ENCODE assay signal across 25 cellular contexts in genomic region chr6:148199584-148199983, GRCh38.
DNase-seq lines count a peak whose midpoint lies in the region; ATAC-seq, FAIRE-seq and TF ChIP-seq lines count a peak whose summit lies in the region.
"Had no signal": no experiment of that assay in that cellular context is flagged by ENCODE, and none has a peak within 500 bp of the region (broad histone marks: within the 10 kb centered on the region; RNA-seq: fewer than 3 reads in every experiment).

No MANE protein-coding gene starts in this region.

- intact Hi-C loops in CD8-positive, alpha-beta T cell (cut with DNase I, micrococcal nuclease) = no loop called here
- intact Hi-C loops in K562 (cut with micrococcal nuclease) = no loop called here
- intact Hi-C loops in spleen (cut with DNase I; ENCODE audit: low total_unique reads) = no loop called here
- intact Hi-C loops in kidney (cut with DNase I) = no loop called here

- H3K4me1 Mint-ChIP-seq in CD8-positive, alpha-beta T cell (ENCODE audit: low read depth) = peaks cover 27% of the 10 kb centered on the region
- H3K4me1 Mint-ChIP-seq in nephron progenitor cell = no peaks in the 10 kb centered on the region

- no peak overlapping the region for H3K4me3 ChIP-seq in SK-N-SH (ENCODE audit: low read depth in 2 of 2, low read length in 1 of 2)
- H3K4me3 ChIP-seq in CD8-positive, alpha-beta T cell (ENCODE audit: low read depth, low read length) = no peak overlapping the region
- H3K4me3 ChIP-seq in K562 = no peak overlapping the region
- H3K4me3 ChIP-seq in spleen = no peak overlapping the region
- H3K4me3 ChIP-seq in kidney (ENCODE audit: low read length in 2 of 2) = no peak overlapping the region
- H3K4me3 ChIP-seq: A549; BLaER1 treated with 17β-estradiol and CSF1 and Interleukin-3, amounts not matched to agents 10 nM and 100 nM; GM12878 had no signal

- H3K36me3 ChIP-seq in SK-N-SH (replicated peaks in 1 of 2; ENCODE audit: control insufficient read depth in 1 of 2, insufficient read depth in 2 of 2, low read length in 1 of 2) = no peaks in the 10 kb centered on the region
- no peaks in the 10 kb centered on the region for H3K36me3 ChIP-seq in CD8-positive, alpha-beta T cell (ENCODE audit: insufficient read depth, low read length)
- H3K36me3 ChIP-seq in K562 (ENCODE audit: control insufficient read depth, insufficient read depth, low read length) = no peaks in the 10 kb centered on the region
- H3K36me3 ChIP-seq in spleen = no peaks in the 10 kb centered on the region
- H3K36me3 ChIP-seq in kidney (ENCODE audit: control insufficient read depth in 1 of 2, insufficient read depth in 2 of 2, low read length in 2 of 2) = no peaks in the 10 kb centered on the region
- H3K36me3 ChIP-seq: BLaER1 treated with 17β-estradiol and CSF1 and Interleukin-3, amounts not matched to agents 10 nM and 100 nM had no signal

- in situ Hi-C loops in K562 (cut with MboI) = no loop called here

- ATAC-seq in SK-N-SH treated with all-trans-retinoic acid at 6 μM for 48 hours (no peak), K562 (no peak)
- no peak for ATAC-seq in CD8-positive, alpha-beta T cell
- ATAC-seq: A549, GM12878 had no signal

- TF ChIP-seq CTCF in SK-N-SH (IDR thresholded peaks at IDR 0.05) = no peak
- peak; percentile 14 for TF ChIP-seq CTCF in CD8-positive, alpha-beta T cell (IDR thresholded peaks at IDR 0.05)
- TF ChIP-seq CTCF in K562 (IDR thresholded peaks at IDR 0.05 in 2 of 3, conservative IDR thresholded peaks at IDR 0.05 in 1 of 3; ENCODE audit: insufficient read depth in 2 of 3, low read depth in 1 of 3, low read length in 3 of 3) = no peak
- no peak for TF ChIP-seq CTCF in nephron progenitor cell (IDR thresholded peaks at IDR 0.05)
- no peak for TF ChIP-seq CTCF in spleen (IDR thresholded peaks at IDR 0.05 in 8 of 11, conservative IDR thresholded peaks at IDR 0.05 in 3 of 11)
- TF ChIP-seq CTCF in kidney (IDR thresholded peaks at IDR 0.05; ENCODE audit: borderline replicate concordance, extremely low read depth, insufficient read depth) = no peak

- H3K9me1 ChIP-seq in K562 (ENCODE audit: control insufficient read depth, insufficient read depth, low read length) = no peaks in the 10 kb centered on the region

- H3K9me3 ChIP-seq in SK-N-SH (no peaks in the 10 kb centered on the region), K562 (replicated peaks; ENCODE audit: control insufficient read depth, insufficient read depth, low read depth, low read length) (no peaks in the 10 kb centered on the region), spleen (no peaks in the 10 kb centered on the region), kidney (ENCODE audit: control insufficient read depth in 1 of 2, low read length in 2 of 2) (no peaks in the 10 kb centered on the region)
- H3K9me3 ChIP-seq in CD8-positive, alpha-beta T cell (ENCODE audit: low read length) = no peaks in the 10 kb centered on the region
- H3K9me3 ChIP-seq: A549 had no signal

- peak overlapping the region; percentile 29; the same call in 1 of the 2 replicates for H2AFZ ChIP-seq in SK-N-SH (ENCODE audit: low read depth)
- H2AFZ ChIP-seq in K562 (ENCODE audit: low read depth, low read length) = no peak overlapping the region

- no peaks in the 10 kb centered on the region for H3K9me2 ChIP-seq in SK-N-SH

- H3K27ac Mint-ChIP-seq in CD8-positive, alpha-beta T cell = no peak overlapping the region
- H3K27ac Mint-ChIP-seq in nephron progenitor cell = peak overlapping the region; percentile 34
- H3K27ac Mint-ChIP-seq: B cell; CD4-positive, alpha-beta T cell; CD8-positive, alpha-beta memory T cell had no signal

- TF ChIP-seq POLR2A in K562 (conservative IDR thresholded peaks at IDR 0.05) (no peak), spleen (IDR thresholded peaks at IDR 0.05) (no peak)

- no TSS peak for BruUV-seq in K562 (replicated peaks; lab: Mats Ljungman, UMichigan)

- H3K4me3 Mint-ChIP-seq in CD8-positive, alpha-beta T cell = no peak overlapping the region
- no peak overlapping the region for H3K4me3 Mint-ChIP-seq in nephron progenitor cell
- H3K4me3 Mint-ChIP-seq: B cell; CD4-positive, alpha-beta T cell; CD8-positive, alpha-beta memory T cell had no signal

- no peak overlapping the region for H3K27ac ChIP-seq in SK-N-SH (ENCODE audit: low read depth in 2 of 2, low read length in 1 of 2)
- H3K27ac ChIP-seq in CD8-positive, alpha-beta T cell (ENCODE audit: low read depth, low read length) = no peak overlapping the region
- H3K27ac ChIP-seq in K562 (ENCODE audit: extremely low read depth, low read depth, low read length) = no peak overlapping the region
- no peak overlapping the region for H3K27ac ChIP-seq in spleen
- H3K27ac ChIP-seq in kidney (ENCODE audit: low read depth in 2 of 2, low read length in 2 of 2) = no peak overlapping the region
- H3K27ac ChIP-seq: 22Rv1; A549; BLaER1 treated with 17β-estradiol and CSF1 and Interleukin-3, amounts not matched to agents 10 nM and 100 nM; C4-2B had no signal

- TF ChIP-seq RAD21 in SK-N-SH (IDR thresholded peaks at IDR 0.05; ENCODE audit: low read length) (no peak), K562 (CRISPR knock-in tag; conservative IDR thresholded peaks at IDR 0.05 in 1 of 2, IDR thresholded peaks at IDR 0.05 in 1 of 2) (no peak)

- H3K36me3 Mint-ChIP-seq in CD8-positive, alpha-beta T cell = no peaks in the 10 kb centered on the region
- H3K36me3 Mint-ChIP-seq in nephron progenitor cell (ENCODE audit: low read depth) = no peaks in the 10 kb centered on the region
- H3K36me3 Mint-ChIP-seq: CD8-positive, alpha-beta memory T cell had no signal

- H3K79me2 ChIP-seq in SK-N-SH (ENCODE audit: insufficient read depth) = no peaks in the 10 kb centered on the region
- H3K79me2 ChIP-seq in K562 (ENCODE audit: control insufficient read depth, insufficient read depth, low read length) = no peaks in the 10 kb centered on the region

- no peak for DNase-seq in SK-N-SH
- no peak for DNase-seq in CD8-positive, alpha-beta T cell
- DNase-seq in K562 (ENCODE audit: extremely low read depth in 1 of 4, low spot score in 3 of 4) = no peak
- DNase-seq in nephron progenitor cell = no peak
- no peak for DNase-seq in spleen
- no peak for DNase-seq in kidney
- DNase-seq in glomerular visceral epithelial cell (ENCODE audit: extremely low spot score) = no peak
- DNase-seq: AML-193; CD4-positive, alpha-beta T cell; CD8-positive, alpha-beta memory T cell; DMS 273 treated with DMSO at 0.1 percent for 48 hours; DMS153; DMS53; DMS79; EL; GDM1 had no signal

- POLR2A ChIA-PET in SK-N-SH (lab: Yijun Ruan, JAX) = no interaction called here
- POLR2A ChIA-PET in CD8-positive, alpha-beta T cell (lab: Charles Lee) = no interaction called here
- POLR2A ChIA-PET in K562 (lab: Yijun Ruan, JAX) = no interaction called here

- H3K27me3 Mint-ChIP-seq in CD8-positive, alpha-beta T cell (ENCODE audit: low read depth) = peaks cover 52% of the 10 kb centered on the region
- peaks cover 12% of the 10 kb centered on the region for H3K27me3 Mint-ChIP-seq in nephron progenitor cell (ENCODE audit: low read depth, poor library complexity)

- H4K20me1 ChIP-seq in SK-N-SH (ENCODE audit: insufficient read depth) (no peaks in the 10 kb centered on the region), K562 (replicated peaks; ENCODE audit: control insufficient read depth, insufficient read depth, low read length) (no peaks in the 10 kb centered on the region; the same call in none of the 2 replicates)

- H3K27me3 ChIP-seq in SK-N-SH (ENCODE audit: insufficient read depth) (no peaks in the 10 kb centered on the region), K562 (ENCODE audit: control insufficient read depth in 2 of 2, insufficient read depth in 2 of 2, low read length in 2 of 2) (peaks cover 10 to 28% of the 10 kb centered on the region in 2 experiments; a peak in 3 of 5 replicates), spleen (replicated peaks in 1 of 7) (peaks cover 0 to 89% (median 5%) of the 10 kb centered on the region in 7 donors)
- peaks cover 11% of the 10 kb centered on the region for H3K27me3 ChIP-seq in CD8-positive, alpha-beta T cell (ENCODE audit: insufficient read depth, low read length)

- no peak for TF ChIP-seq EP300 in SK-N-SH (IDR thresholded peaks at IDR 0.05; ENCODE audit: borderline replicate concordance in 1 of 2, low read depth in 1 of 2, low read length in 1 of 2)
- no peak for TF ChIP-seq EP300 in K562 (IDR thresholded peaks at IDR 0.05; ENCODE audit: low read length)

- CTCF ChIA-PET in SK-N-SH (lab: Yijun Ruan, JAX) = no interaction called here
- CTCF ChIA-PET in CD8-positive, alpha-beta T cell (lab: Charles Lee) = no interaction called here
- CTCF ChIA-PET in K562 (lab: Yijun Ruan, JAX; ENCODE audit: low intra/inter-chr PET ratio) = no interaction called here

- H3K9me3 Mint-ChIP-seq in CD8-positive, alpha-beta T cell = peaks cover 5% of the 10 kb centered on the region
- H3K9me3 Mint-ChIP-seq in nephron progenitor cell = no peaks in the 10 kb centered on the region
- H3K9me3 Mint-ChIP-seq: CD4-positive, alpha-beta T cell had no signal

- H3K4me2 ChIP-seq in SK-N-SH (no peak overlapping the region), K562 (ENCODE audit: insufficient read depth, low read length) (no peak overlapping the region)
- H3K4me2 ChIP-seq: A549 had no signal

- no peaks in the 10 kb centered on the region for H3K4me1 ChIP-seq in SK-N-SH (ENCODE audit: control insufficient read depth in 1 of 2, insufficient read depth in 2 of 2, low read depth in 1 of 2, low read length in 1 of 2)
- H3K4me1 ChIP-seq in CD8-positive, alpha-beta T cell (ENCODE audit: insufficient read depth, low read length) = peaks cover 14% of the 10 kb centered on the region
- no peaks in the 10 kb centered on the region for H3K4me1 ChIP-seq in K562 (replicated peaks in 1 of 2; ENCODE audit: control insufficient read depth in 2 of 2, insufficient read depth in 2 of 2, low read length in 2 of 2)
- peaks cover 0 to 17% (median 6%) of the 10 kb centered on the region in 6 donors for H3K4me1 ChIP-seq in spleen
- H3K4me1 ChIP-seq in kidney (ENCODE audit: control insufficient read depth in 1 of 2, insufficient read depth in 1 of 2, low read depth in 1 of 2, low read length in 2 of 2) = no peaks in the 10 kb centered on the region
- H3K4me1 ChIP-seq: A549 had no signal

- WGBS in SK-N-SH (ENCODE audit: low lambda C conversion rate) = 81% methylated on average over 3 of the region's 3 CpGs
- 3% methylated on average over 3 of the region's 3 CpGs for WGBS in K562 (ENCODE audit: insufficient coverage, low coverage, missing lambda C conversion rate)
- WGBS in spleen, 5 donors = 89 to 98% (median 94%) methylated on average over 3 of the region's 3 CpGs

- no peak for FAIRE-seq in K562 (lab: Jason Lieb, UNC)
- FAIRE-seq in kidney (lab: Jason Lieb, UNC) = no peak
- FAIRE-seq: A549, GM12878, GM12892, GM18507 had no signal

- H3F3A ChIP-seq in SK-N-SH (replicated peaks; ENCODE audit: insufficient read depth) = peaks cover 12% of the 10 kb centered on the region

- no peak overlapping the region for H3K9ac ChIP-seq in SK-N-SH
- no peak overlapping the region for H3K9ac ChIP-seq in K562 (ENCODE audit: insufficient read depth in 1 of 2, low read depth in 2 of 2, low read length in 2 of 2)
- no peak overlapping the region for H3K9ac ChIP-seq in kidney (ENCODE audit: low read length in 2 of 2)
- H3K9ac ChIP-seq: BLaER1 treated with 17β-estradiol and CSF1 and Interleukin-3, amounts not matched to agents 10 nM and 100 nM had no signal

TF ChIP-seq in SK-N-SH, 30 proteins besides CTCF, POLR2A, EP300 and RAD21 (continues in another document):
- no peak for TF ChIP-seq SMC3 (IDR thresholded peaks at IDR 0.05; ENCODE audit: low read depth, low read length)

TF ChIP-seq in SK-N-SH treated with all-trans-retinoic acid at 6 μM for 48 hours, 23 proteins besides CTCF, POLR2A, EP300 and RAD21 (continues in another document):
- no peak for TF ChIP-seq SNAI2 (CRISPR knock-in tag; IDR thresholded peaks at IDR 0.05)
